Comparison of ENCODE assay signal across 8 cellular contexts in genomic region chr11:123740787-123741158, GRCh38. TPM values are rescaled to one million over a fixed set of nuclear protein-coding genes. Genes with fewer than 3 reads are reported as not detected.
DNase-seq lines count a peak whose midpoint lies in the region; ATAC-seq and TF ChIP-seq lines count a peak whose summit lies in the region.

No MANE protein-coding gene starts in this region.

- DNase-seq in GM12865 (ENCODE audit: low read depth) (no peak), iPS-NIHi11 (ENCODE audit: low spot score) (peak; percentile 10), stomach (no peak), NCI-H1048 (lab: John Stamatoyannopoulos, UW) (no peak)
- no peak for DNase-seq in activated T-helper 2 cell treated with anti-CD3 and anti-CD28 coated beads, Interferon-gamma antibody, Interleukin-2, Interleukin-4, amounts not matched to agents 10 μg/mL and 5 μg/mL and 100 μg/mL, durations not matched to agents 14 hours and 24 hours and 36 hours (ENCODE audit: low spot score)

- peaks cover 3% of the 10 kb centered on the region for H3K9me3 Mint-ChIP-seq in activated T-helper 2 cell treated with anti-CD3 and anti-CD28 coated beads, Interferon-gamma antibody, Interleukin-2, Interleukin-4, amounts not matched to agents 10 μg/mL and 5 μg/mL and 100 μg/mL, durations not matched to agents 14 hours and 24 hours and 36 hours

- intact Hi-C loops in activated T-helper 2 cell treated with anti-CD3 and anti-CD28 coated beads, Interferon-gamma antibody, Interleukin-2, Interleukin-4, amounts not matched to agents 10 μg/mL and 5 μg/mL and 100 μg/mL, durations not matched to agents 14 hours and 24 hours and 36 hours (cut with micrococcal nuclease), result loop anchor here (1.0 to 5.0 kb wide), 3 partner anchors 15 to 678 kb away; partner anchors contain the start of gene HSPA8
- intact Hi-C loops in stomach (cut with DNase I; ENCODE audit: low total_unique reads), result no loop called here

- peaks cover 30% of the 10 kb centered on the region for H3K36me3 Mint-ChIP-seq in activated T-helper 2 cell treated with anti-CD3 and anti-CD28 coated beads, Interferon-gamma antibody, Interleukin-2, Interleukin-4, amounts not matched to agents 10 μg/mL and 5 μg/mL and 100 μg/mL, durations not matched to agents 14 hours and 24 hours and 36 hours (ENCODE audit: low read depth)

- TF ChIP-seq CTCF in GM12865 (IDR thresholded peaks at IDR 0.05; ENCODE audit: insufficient read depth, low read depth, low read length, missing control alignments), result no peak
- TF ChIP-seq CTCF in stomach (IDR thresholded peaks at IDR 0.05), result no peak

- H3K9me3 ChIP-seq in stomach, result no peaks in the 10 kb centered on the region

- H3K4me1 ChIP-seq in stomach, result peaks cover 10 to 34% (median 20%) of the 10 kb centered on the region in 4 donors

- peak overlapping the region; percentile 49 to 87 (median 81) for H3K27ac ChIP-seq in stomach

- TF ChIP-seq POLR2A in stomach (IDR thresholded peaks at IDR 0.05), result no peak

- peaks cover 0 to 29% (median 15%) of the 10 kb centered on the region in 4 donors for H3K36me3 ChIP-seq in stomach

- H3K4me3 Mint-ChIP-seq in activated T-helper 2 cell treated with anti-CD3 and anti-CD28 coated beads, Interferon-gamma antibody, Interleukin-2, Interleukin-4, amounts not matched to agents 10 μg/mL and 5 μg/mL and 100 μg/mL, durations not matched to agents 14 hours and 24 hours and 36 hours (ENCODE audit: low read depth), result peak overlapping the region; percentile 89

- peak; percentile 2 for ATAC-seq in HG03066 (IDR thresholded peaks at IDR 0.05; ENCODE audit: low read depth, unreplicated experiment)
- ATAC-seq in GM18502 (IDR thresholded peaks at IDR 0.05; ENCODE audit: poor library complexity, unreplicated experiment), result no peak
- ATAC-seq in HG03135 (IDR thresholded peaks at IDR 0.05; ENCODE audit: unreplicated experiment), result no peak

- no peaks in the 10 kb centered on the region for H3K27me3 ChIP-seq in stomach

- TF ChIP-seq EP300 in stomach (IDR thresholded peaks at IDR 0.05), result no peak

- H3K4me3 ChIP-seq in GM12865 (ENCODE audit: low read depth, low read length) (peak overlapping the region; percentile 94), stomach (peak overlapping the region; percentile 66 to 98 (median 90))

- peak overlapping the region; percentile 87 for H3K27ac Mint-ChIP-seq in activated T-helper 2 cell treated with anti-CD3 and anti-CD28 coated beads, Interferon-gamma antibody, Interleukin-2, Interleukin-4, amounts not matched to agents 10 μg/mL and 5 μg/mL and 100 μg/mL, durations not matched to agents 14 hours and 24 hours and 36 hours

- WGBS in stomach, 5 donors, result 1 to 3% (median 2%) methylated on average over 6 of the region's 6 CpGs

- peaks cover 34% of the 10 kb centered on the region for H3K4me1 Mint-ChIP-seq in activated T-helper 2 cell treated with anti-CD3 and anti-CD28 coated beads, Interferon-gamma antibody, Interleukin-2, Interleukin-4, amounts not matched to agents 10 μg/mL and 5 μg/mL and 100 μg/mL, durations not matched to agents 14 hours and 24 hours and 36 hours (ENCODE audit: low read depth)

- H3K27me3 Mint-ChIP-seq in activated T-helper 2 cell treated with anti-CD3 and anti-CD28 coated beads, Interferon-gamma antibody, Interleukin-2, Interleukin-4, amounts not matched to agents 10 μg/mL and 5 μg/mL and 100 μg/mL, durations not matched to agents 14 hours and 24 hours and 36 hours (ENCODE audit: low read depth), result peaks cover 4% of the 10 kb centered on the region

RNA-seq across cellular contexts. Expression of gene ZNF202, which starts 0.7 kb away (rescaled TPM):
- total RNA-seq in activated T-helper 2 cell treated with anti-CD3 and anti-CD28 coated beads, Interferon-gamma antibody, Interleukin-2, Interleukin-4, amounts not matched to agents 10 μg/mL and 5 μg/mL and 100 μg/mL, durations not matched to agents 14 hours and 24 hours and 36 hours, result 19.2 and 22.3 TPM in 2 replicates
- total RNA-seq in stomach, result 10 to 100 TPM in 2 of 5 donors, 1 to 10 TPM in 3; 1.7 to 17.4 (median 7.5) TPM
- polyA plus RNA-seq in stomach, result 1 to 10 TPM; 3.2 to 5.4 (median 3.8) TPM

RNA-seq across cellular contexts. Expression of gene OR6X1, which starts 13.5 kb away (rescaled TPM):
- total RNA-seq in activated T-helper 2 cell treated with anti-CD3 and anti-CD28 coated beads, Interferon-gamma antibody, Interleukin-2, Interleukin-4, amounts not matched to agents 10 μg/mL and 5 μg/mL and 100 μg/mL, durations not matched to agents 14 hours and 24 hours and 36 hours, result not detected in 2 replicates
- total RNA-seq in stomach, result not detected
- polyA plus RNA-seq in stomach, result not detected
